1 cellular context compared by ENCODE assay signal in the genomic region with DNA sequence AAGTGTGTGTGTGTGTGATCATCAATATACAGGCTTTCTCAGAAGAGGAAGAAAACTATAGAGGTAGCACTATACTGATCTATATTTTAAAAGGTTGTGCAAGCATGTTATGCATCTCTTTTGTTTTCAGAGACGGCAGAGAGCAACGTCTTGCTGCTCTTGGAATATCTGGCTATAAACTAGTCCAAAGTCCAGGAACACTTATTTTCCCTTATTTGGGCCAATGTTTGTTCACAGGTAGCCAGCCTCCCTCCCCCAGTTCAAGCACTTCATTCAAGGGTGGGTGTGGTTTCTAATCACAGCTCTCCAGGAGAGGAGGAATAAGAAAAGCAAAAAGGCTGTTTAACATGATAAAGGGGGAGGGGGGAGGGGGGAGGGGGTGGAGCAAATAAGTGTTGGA.
TF ChIP-seq lines count a peak whose summit lies in the region.

No MANE protein-coding gene starts in this region.

TF ChIP-seq in K562, 482 proteins besides CTCF, POLR2A, EP300 and RAD21 (continued from another document):
- TF ChIP-seq SAFB (IDR thresholded peaks at IDR 0.05; ENCODE audit: borderline replicate concordance, low read depth, low read length) (no peak), TBL1XR1 (IDR thresholded peaks at IDR 0.05; ENCODE audit: low read length in 2 of 2) (peak in 1 of 2 experiments; percentile 33; a peak in 1 of 4 replicates), NR4A1 (CRISPR knock-in tag; IDR thresholded peaks at IDR 0.05) (no peak), NR4A1 (tag; IDR thresholded peaks at IDR 0.05) (no peak), EGR1 (conservative IDR thresholded peaks at IDR 0.05) (peak; percentile 46), CCNT2 (IDR thresholded peaks at IDR 0.05; ENCODE audit: borderline replicate concordance, extremely low read depth, insufficient read length, low read depth, low read length) (peak; percentile 50), PML (IDR thresholded peaks at IDR 0.05; ENCODE audit: low read length) (peak; percentile 77), ZNF232 (CRISPR knock-in tag; IDR thresholded peaks at IDR 0.05) (no peak)
- TF ChIP-seq, protein P1, sequence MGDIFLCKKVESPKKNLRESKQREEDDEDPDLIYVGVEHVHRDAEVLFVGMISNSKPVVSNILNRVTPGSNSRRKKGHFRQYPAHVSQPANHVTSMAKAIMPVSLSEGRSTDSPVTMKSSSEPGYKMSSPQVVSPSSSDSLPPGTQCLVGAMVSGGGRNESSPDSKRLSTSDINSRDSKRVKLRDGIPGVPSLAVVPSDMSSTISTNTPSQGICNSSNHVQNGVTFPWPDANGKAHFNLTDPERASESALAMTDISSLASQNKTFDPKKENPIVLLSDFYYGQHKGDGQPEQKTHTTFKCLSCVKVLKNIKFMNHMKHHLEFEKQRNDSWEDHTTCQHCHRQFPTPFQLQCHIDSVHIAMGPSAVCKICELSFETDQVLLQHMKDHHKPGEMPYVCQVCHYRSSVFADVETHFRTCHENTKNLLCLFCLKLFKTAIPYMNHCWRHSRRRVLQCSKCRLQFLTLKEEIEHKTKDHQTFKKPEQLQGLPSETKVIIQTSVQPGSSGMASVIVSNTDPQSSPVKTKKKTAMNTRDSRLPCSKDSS (IDR thresholded peaks at IDR 0.05; ENCODE audit: low read depth, partially characterized antibody), result no peak
